15 cellular contexts compared by ENCODE assay signal in genomic region chr15:86615816-86616215, GRCh38.
DNase-seq lines count a peak whose midpoint lies in the region; ATAC-seq and TF ChIP-seq lines count a peak whose summit lies in the region.
"Had no signal": no experiment of that assay in that cellular context is flagged by ENCODE, and none has a peak within 500 bp of the region (broad histone marks: within the 10 kb centered on the region; RNA-seq: fewer than 3 reads in every experiment).

No MANE protein-coding gene starts in this region.

- H3K36me3 Mint-ChIP-seq in natural killer cell (no peaks in the 10 kb centered on the region), T-cell (no peaks in the 10 kb centered on the region)
- H3K36me3 Mint-ChIP-seq in natural killer cell treated with Interleukin-12 subunit alpha and Interleukin-12 subunit beta and Interleukin-15 and Interleukin-18, amount 100 ng/mL, for 72 hours, result no peaks in the 10 kb centered on the region
- H3K36me3 Mint-ChIP-seq in activated naive CD8-positive, alpha-beta T cell treated with anti-CD3 and anti-CD28 coated beads for 36 hours, result peaks cover 5% of the 10 kb centered on the region

- TF ChIP-seq CTCF in natural killer cell (IDR thresholded peaks at IDR 0.05), result no peak

- peaks cover 0 to 2% of the 10 kb centered on the region in 2 donors for H3K9me3 Mint-ChIP-seq in natural killer cell
- peaks cover 6% of the 10 kb centered on the region for H3K9me3 Mint-ChIP-seq in natural killer cell treated with Interleukin-12 subunit alpha and Interleukin-12 subunit beta and Interleukin-15 and Interleukin-18, amount 100 ng/mL, for 72 hours
- peaks cover 0 to 14% (median 0%) of the 10 kb centered on the region in 3 donors for H3K9me3 Mint-ChIP-seq in T-cell
- H3K9me3 Mint-ChIP-seq in activated naive CD8-positive, alpha-beta T cell treated with anti-CD3 and anti-CD28 coated beads for 36 hours, result no peaks in the 10 kb centered on the region
- H3K9me3 Mint-ChIP-seq: H9 had no signal

- CTCF ChIA-PET in T-cell (lab: Charles Lee), result no interaction called here

- H3K4me3 Mint-ChIP-seq in natural killer cell (peak overlapping the region; percentile 56), T-cell (peak overlapping the region; percentile 32 to 69 (median 48))
- no peak overlapping the region for H3K4me3 Mint-ChIP-seq in natural killer cell treated with Interleukin-12 subunit alpha and Interleukin-12 subunit beta and Interleukin-15 and Interleukin-18, amount 100 ng/mL, for 72 hours
- no peak overlapping the region for H3K4me3 Mint-ChIP-seq in activated naive CD8-positive, alpha-beta T cell treated with anti-CD3 and anti-CD28 coated beads for 36 hours
- H3K4me3 Mint-ChIP-seq: H9 had no signal

- H3K27me3 Mint-ChIP-seq in natural killer cell (ENCODE audit: low read depth in 2 of 2), result peaks cover 6 to 12% of the 10 kb centered on the region in 2 donors
- H3K27me3 Mint-ChIP-seq in natural killer cell treated with Interleukin-12 subunit alpha and Interleukin-12 subunit beta and Interleukin-15 and Interleukin-18, amount 100 ng/mL, for 72 hours, result peaks cover 0 to 6% of the 10 kb centered on the region in 2 donors
- no peaks in the 10 kb centered on the region for H3K27me3 Mint-ChIP-seq in T-cell
- H3K27me3 Mint-ChIP-seq in activated naive CD8-positive, alpha-beta T cell treated with anti-CD3 and anti-CD28 coated beads for 36 hours, result peaks cover 3% of the 10 kb centered on the region

- DNase-seq in natural killer cell (no peak), T-cell (no peak), NCI-H345 treated with DMSO at 0.1 percent for 48 hours (lab: John Stamatoyannopoulos, UW; ENCODE audit: unreplicated experiment) (no peak), NCI-H2081 treated with DMSO at 0.1 percent for 48 hours (lab: John Stamatoyannopoulos, UW) (no peak)
- DNase-seq in natural killer cell treated with Interleukin-12 subunit alpha and Interleukin-12 subunit beta and Interleukin-15 and Interleukin-18, amount 100 ng/mL, for 72 hours (ENCODE audit: low spot score), result no peak
- DNase-seq in activated naive CD8-positive, alpha-beta T cell treated with anti-CD3 and anti-CD28 coated beads for 36 hours, result no peak
- DNase-seq: BE2C, DMS79, H9, MG63, NCI-H1092 treated with DMSO at 0.1 percent for 48 hours, NCI-H1694, NCI-H526 had no signal

- intact Hi-C loops in natural killer cell (cut with micrococcal nuclease), result no loop called here

- H3K4me1 Mint-ChIP-seq in natural killer cell (peaks cover 23 to 32% of the 10 kb centered on the region in 2 donors), T-cell (peaks cover 67 to 91% (median 89%) of the 10 kb centered on the region in 3 donors)
- H3K4me1 Mint-ChIP-seq in natural killer cell treated with Interleukin-12 subunit alpha and Interleukin-12 subunit beta and Interleukin-15 and Interleukin-18, amount 100 ng/mL, for 72 hours (ENCODE audit: low read depth in 2 of 2), result peaks cover 16 to 28% of the 10 kb centered on the region in 2 donors
- peaks cover 42% of the 10 kb centered on the region for H3K4me1 Mint-ChIP-seq in activated naive CD8-positive, alpha-beta T cell treated with anti-CD3 and anti-CD28 coated beads for 36 hours

- peak overlapping the region in 1 of 2 donors; percentile 6 for H3K27ac Mint-ChIP-seq in natural killer cell
- no peak overlapping the region for H3K27ac Mint-ChIP-seq in natural killer cell treated with Interleukin-12 subunit alpha and Interleukin-12 subunit beta and Interleukin-15 and Interleukin-18, amount 100 ng/mL, for 72 hours
- H3K27ac Mint-ChIP-seq in T-cell, result peak overlapping the region; percentile 71 to 88
- peak overlapping the region; percentile 6 for H3K27ac Mint-ChIP-seq in activated naive CD8-positive, alpha-beta T cell treated with anti-CD3 and anti-CD28 coated beads for 36 hours
- H3K27ac Mint-ChIP-seq: H9 had no signal

- POLR2A ChIA-PET in T-cell (lab: Charles Lee), result no interaction called here

- ATAC-seq in natural killer cell (no peak), T-cell (replicated peaks in 1 of 4) (peak in 3 of 4 experiments; percentile 33 to 44 (median 38)), HG02571 (IDR thresholded peaks at IDR 0.05; ENCODE audit: unreplicated experiment) (no peak)
- no peak for ATAC-seq in natural killer cell treated with Interleukin-12 subunit alpha and Interleukin-12 subunit beta and Interleukin-15 and Interleukin-18, amount 100 ng/mL, for 72 hours
- ATAC-seq: HepG2 had no signal

Comparison
In these comparisons a context has a peak if more than half of its experiments do, and no peak if none do; other contexts are left out.
1. H3K4me3 Mint-ChIP-seq: peak in natural killer cell (single experiment) and T-cell (3 of 3); none in natural killer cell treated with Interleukin-12 subunit alpha and Interleukin-12 subunit beta and Interleukin-15 and Interleukin-18, amount 100 ng/mL, for 72 hours (single experiment) and activated naive CD8-positive, alpha-beta T cell treated with anti-CD3 and anti-CD28 coated beads for 36 hours (single experiment).
2. ATAC-seq: peak in T-cell (3 of 4); none in natural killer cell (0 of 3), natural killer cell treated with Interleukin-12 subunit alpha and Interleukin-12 subunit beta and Interleukin-15 and Interleukin-18, amount 100 ng/mL, for 72 hours (0 of 2) and HG02571 (single experiment).
3. H3K27ac Mint-ChIP-seq: peak in T-cell (2 of 2) and activated naive CD8-positive, alpha-beta T cell treated with anti-CD3 and anti-CD28 coated beads for 36 hours (single experiment); none in natural killer cell treated with Interleukin-12 subunit alpha and Interleukin-12 subunit beta and Interleukin-15 and Interleukin-18, amount 100 ng/mL, for 72 hours (0 of 2).